In genomic region chr20:24994470-24995368, GRCh38 we compare ENCODE assay signal across 8 cellular contexts. TPM values are rescaled to one million over a fixed set of nuclear protein-coding genes. Genes with fewer than 3 reads are reported as not detected.
DNase-seq lines count a peak whose midpoint lies in the region; ATAC-seq and TF ChIP-seq lines count a peak whose summit lies in the region.

No MANE protein-coding gene starts in this region.

- no peaks in the 10 kb centered on the region for H3K36me3 ChIP-seq in neural cell (ENCODE audit: insufficient read depth, low read length)

- H3K9me2 ChIP-seq in neural cell (ENCODE audit: insufficient read depth, low read length): no peaks in the 10 kb centered on the region

- in situ Hi-C loops in KBM-7 (cut with MboI; ENCODE audit: low pct_unique_long_range_greater_than_20kb, low sequenced_read_pairs): loop anchor here (10.0 to 25.0 kb wide), 2 partner anchors 70 to 193 kb away; partner anchors contain the start of gene ENTPD6

- H3K9me3 ChIP-seq in neural cell (ENCODE audit: low read length): no peaks in the 10 kb centered on the region

- H3K4me3 ChIP-seq in fibroblast of pulmonary artery (replicated peaks; ENCODE audit: low read depth, low read length) (peak overlapping the region; percentile 16), neural cell (ENCODE audit: low read length) (no peak overlapping the region)

- H3F3A ChIP-seq in neural cell (ENCODE audit: insufficient read depth, low read length, poor library complexity, severe bottlenecking): no peaks in the 10 kb centered on the region

- peaks cover 23% of the 10 kb centered on the region for H3K79me2 ChIP-seq in neural cell (replicated peaks; ENCODE audit: insufficient read depth, low read length)

- H3K4me2 ChIP-seq in neural cell (ENCODE audit: low read length): no peak overlapping the region

- peak overlapping the region; percentile 17 for H3K9ac ChIP-seq in neural cell (ENCODE audit: low read length)

- H3K27ac ChIP-seq in neural cell (ENCODE audit: low read length): no peak overlapping the region

- no peaks in the 10 kb centered on the region for H3K27me3 ChIP-seq in neural cell (ENCODE audit: insufficient read depth, low read depth, low read length)

- peak; percentile 20 for ATAC-seq in stimulated activated naive CD8-positive, alpha-beta T cell treated with anti-CD3 and anti-CD28 coated beads, Interleukin-15, Interleukin-2, amounts not matched to agents 100 U/mL and 50 U/mL, for 24 hours
- no peak for ATAC-seq in HG02870 (IDR thresholded peaks at IDR 0.05; ENCODE audit: unreplicated experiment)

- peak; percentile 29 for TF ChIP-seq EP300 in neural cell (conservative IDR thresholded peaks at IDR 0.05; ENCODE audit: poor library complexity, severe bottlenecking)

- TF ChIP-seq CTCF in GM10266 (IDR thresholded peaks at IDR 0.05; ENCODE audit: control insufficient read depth, insufficient read depth, low read depth, missing control alignments) (peak; percentile 86), fibroblast of pulmonary artery (IDR thresholded peaks at IDR 0.05; ENCODE audit: low read length, missing control alignments) (peak; percentile 94), neural cell (IDR thresholded peaks at IDR 0.05; ENCODE audit: poor library complexity, severe bottlenecking) (peak; percentile 98)

- DNase-seq in GM10266 (ENCODE audit: extremely low spot score) (peak; percentile 79), KBM-7 (peak; percentile 88), RKO (ENCODE audit: low spot score) (peak; percentile 84), fibroblast of pulmonary artery (ENCODE audit: low read depth) (peak; percentile 83)
- DNase-seq in activated T-helper 1 cell treated with anti-CD3 and anti-CD28 coated beads, Interleukin-2, amount 50 U/mL, for 16 hours (ENCODE audit: low read depth in 1 of 2, low spot score in 1 of 2): peak; percentile 65 to 67
- peak; percentile 86 for DNase-seq in stimulated activated naive CD8-positive, alpha-beta T cell treated with anti-CD3 and anti-CD28 coated beads, Interleukin-15, Interleukin-2, amounts not matched to agents 100 U/mL and 50 U/mL, for 24 hours

- peak overlapping the region; percentile 23 for H2AFZ ChIP-seq in neural cell (ENCODE audit: low read depth, low read length)

- peak; percentile 98 for TF ChIP-seq RAD21 in neural cell (conservative IDR thresholded peaks at IDR 0.05)

- no peaks in the 10 kb centered on the region for H4K20me1 ChIP-seq in neural cell (ENCODE audit: insufficient read depth)

TF ChIP-seq in neural cell, 6 proteins besides CTCF, POLR2A, EP300 and RAD21:
- TF ChIP-seq EZH2 (IDR thresholded peaks at IDR 0.05; ENCODE audit: borderline replicate concordance, insufficient read depth, low read length, poor library complexity, severe bottlenecking): no peak
- TF ChIP-seq MXI1 (conservative IDR thresholded peaks at IDR 0.05; ENCODE audit: poor library complexity, severe bottlenecking): peak; percentile 43
- peak; percentile 95 for TF ChIP-seq SMC3 (conservative IDR thresholded peaks at IDR 0.05; ENCODE audit: poor library complexity)
TF ChIP-seq in neural cell: peak in this region for 2.

RNA-seq across cellular contexts. Expression of gene APMAP, which starts 2.2 kb away (rescaled TPM):
- polyA plus RNA-seq in neural cell: 140 and 149 TPM in 2 replicates
- polyA minus RNA-seq in neural cell: 74.3 and 77.3 TPM in 2 replicates

RNA-seq across cellular contexts. Expression of gene CST7, which starts 45.6 kb away (rescaled TPM):
- polyA plus RNA-seq in neural cell: not detected in 2 replicates
- not detected in 2 replicates for polyA minus RNA-seq in neural cell
